ENCODE assay signal across 8 cellular contexts in genomic region chr9:99905833-99906402, GRCh38. TPM values are rescaled to one million over a fixed set of nuclear protein-coding genes. Genes with fewer than 3 reads are reported as not detected.
DNase-seq lines count a peak whose midpoint lies in the region; ATAC-seq and TF ChIP-seq lines count a peak whose summit lies in the region.

No MANE protein-coding gene starts in this region.

- H3K4me1 ChIP-seq in mammary epithelial cell (ENCODE audit: insufficient read depth, low read length), result peaks cover 12% of the 10 kb centered on the region

- ATAC-seq in HG02798 (IDR thresholded peaks at IDR 0.05; ENCODE audit: poor library complexity, unreplicated experiment) (no peak), HG03025 (IDR thresholded peaks at IDR 0.05; ENCODE audit: low FRiP score, unreplicated experiment) (no peak), GM19463 (IDR thresholded peaks at IDR 0.05; ENCODE audit: unreplicated experiment) (no peak)

- no peaks in the 10 kb centered on the region for H4K20me1 ChIP-seq in mammary epithelial cell (ENCODE audit: insufficient read depth, low read length)

- H3K9me3 ChIP-seq in mammary epithelial cell (replicated peaks; ENCODE audit: insufficient read depth, low read length), result no peaks in the 10 kb centered on the region

- peaks cover 6% of the 10 kb centered on the region for H3K27me3 Mint-ChIP-seq in mesothelial cell of epicardium (ENCODE audit: low read depth)

- peaks cover 31% of the 10 kb centered on the region for H3K79me2 ChIP-seq in mammary epithelial cell (ENCODE audit: insufficient read depth, low read length)

- intact Hi-C loops in mammary epithelial cell (cut with micrococcal nuclease), result loop anchor here (2.0 to 5.0 kb wide), 2 partner anchors 83 to 99 kb away; no protein-coding TSS in a partner anchor

- H3K9ac ChIP-seq in mammary epithelial cell (ENCODE audit: insufficient read depth, low read length), result no peak overlapping the region

- H3K27me3 ChIP-seq in mammary epithelial cell (ENCODE audit: insufficient read depth, low read length), result no peaks in the 10 kb centered on the region

- peak overlapping the region; percentile 19 for H3K27ac ChIP-seq in mammary epithelial cell (ENCODE audit: insufficient read depth, low read depth, low read length)

- H3K4me3 ChIP-seq in mammary epithelial cell (replicated peaks in 1 of 3; ENCODE audit: insufficient read depth in 1 of 3, low read depth in 2 of 3, low read length in 3 of 3), result peak overlapping the region; percentile 89 to 96 (median 92)

- WGBS in mammary epithelial cell (ENCODE audit: low coverage, missing lambda C conversion rate), result 11% methylated on average over 8 of the region's 9 CpGs

- CTCF ChIA-PET in mammary epithelial cell (lab: Charles Lee; ENCODE audit: low non-redundant PET), result interaction anchor here (0.7 kb wide), 1 partner anchor 82 kb away, joined by 4 read pairs; no protein-coding TSS in a partner anchor

- peak; percentile 44 for DNase-seq in NCI-H2029 treated with DMSO at 0.1 percent for 48 hours (lab: John Stamatoyannopoulos, UW)
- DNase-seq in NCI-H2029 (lab: John Stamatoyannopoulos, UW), result no peak
- DNase-seq in LoVo (ENCODE audit: low spot score), result peak; percentile 29
- peak; percentile 49 for DNase-seq in mammary epithelial cell
- no peak for DNase-seq in mesothelial cell of epicardium (ENCODE audit: low spot score in 2 of 2, unreplicated experiment in 2 of 2)

- BruUV-seq in mammary epithelial cell (replicated peaks; lab: Mats Ljungman, UMichigan), result no TSS peak

- no peaks in the 10 kb centered on the region for H3K9me3 Mint-ChIP-seq in mesothelial cell of epicardium

- in situ Hi-C loops in mammary epithelial cell (cut with MboI; ENCODE audit: low sequenced_read_pairs in 2 of 2), result loop anchor here in 1 of 2 donors (25.0 kb wide), 1 partner anchor 94 kb away; the partner anchor contains the start of gene NR4A3

- peak overlapping the region; percentile 90 for H3K4me2 ChIP-seq in mammary epithelial cell (ENCODE audit: insufficient read depth, low read depth, low read length)

- H3K36me3 Mint-ChIP-seq in mesothelial cell of epicardium, result peaks cover 1% of the 10 kb centered on the region

- peak overlapping the region; percentile 90 for H3K27ac Mint-ChIP-seq in mesothelial cell of epicardium

- H3K4me3 Mint-ChIP-seq in mesothelial cell of epicardium, result peak overlapping the region; percentile 98

- peak overlapping the region; percentile 97 for H2AFZ ChIP-seq in mammary epithelial cell (ENCODE audit: low read depth, low read length)

- H3K36me3 ChIP-seq in mammary epithelial cell (ENCODE audit: insufficient read depth, low read length), result no peaks in the 10 kb centered on the region

- dilution Hi-C loops in mammary epithelial cell (cut with HindIII; ENCODE audit: low sequenced_read_pairs), result no loop called here

- peaks cover 22% of the 10 kb centered on the region for H3K4me1 Mint-ChIP-seq in mesothelial cell of epicardium

- TF ChIP-seq CTCF in mammary epithelial cell (conservative IDR thresholded peaks at IDR 0.05 in 1 of 2, IDR thresholded peaks at IDR 0.05 in 1 of 2; ENCODE audit: extremely low read depth in 1 of 2, insufficient read depth in 1 of 2, low read depth in 1 of 2, low read length in 2 of 2), result no peak
- no peak for TF ChIP-seq CTCF in mesothelial cell of epicardium (IDR thresholded peaks at IDR 0.05; ENCODE audit: unreplicated experiment)

RNA-seq across cellular contexts. Expression of gene STX17, which starts 0.5 kb away (rescaled TPM):
- total RNA-seq in mammary epithelial cell, result 10 to 100 TPM; 22.0 to 32.1 TPM
- polyA plus RNA-seq in mammary epithelial cell, result 5.6 TPM
- polyA minus RNA-seq in mammary epithelial cell, result 2.1 TPM
- 49.8 to 52.3 TPM (median 52.3 TPM) in 3 replicates for total RNA-seq in mesothelial cell of epicardium

Comparison
In these comparisons a context has a peak if more than half of its experiments do, and no peak if none do; other contexts are left out.
1. DNase-seq: peak in NCI-H2029 treated with DMSO at 0.1 percent for 48 hours (single experiment), LoVo (single experiment) and mammary epithelial cell (single experiment); none in NCI-H2029 (single experiment) and mesothelial cell of epicardium (0 of 2).